21 cellular contexts compared by ENCODE assay signal in the genomic region with DNA sequence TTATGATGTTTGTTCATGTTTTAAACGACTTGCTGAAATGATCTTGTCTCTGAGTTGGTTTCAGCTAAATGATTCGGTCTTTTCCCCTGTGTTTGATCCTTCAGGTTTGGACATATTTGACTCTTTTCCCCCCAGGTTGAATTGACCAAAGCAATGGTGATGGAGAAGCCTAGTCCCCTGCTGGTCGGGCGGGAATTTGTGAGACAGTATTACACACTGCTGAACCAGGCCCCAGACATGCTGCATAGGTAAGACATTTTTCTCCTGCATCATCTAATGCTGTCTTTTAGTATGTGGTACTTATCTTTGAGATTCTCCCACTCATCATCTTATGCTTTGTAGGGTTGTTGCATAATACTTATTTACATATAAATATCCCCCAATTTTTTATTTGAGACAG. TPM values are rescaled to one million over a fixed set of nuclear protein-coding genes. Genes with fewer than 3 reads are reported as not detected.
DNase-seq lines count a peak whose midpoint lies in the region; ATAC-seq and TF ChIP-seq lines count a peak whose summit lies in the region.
"Had no signal": no experiment of that assay in that cellular context is flagged by ENCODE, and none has a peak within 500 bp of the region (broad histone marks: within the 10 kb centered on the region; RNA-seq: fewer than 3 reads in every experiment).

No MANE protein-coding gene starts in this region.

- peaks cover 24% of the 10 kb centered on the region for H3K4me1 Mint-ChIP-seq in activated CD4-positive, alpha-beta T cell treated with anti-CD3 and anti-CD28 coated beads, Interleukin-2, amount 10 ng/mL, durations not matched to agents 24 days and 14 days

- H3K9me2 ChIP-seq in PC-3 (replicated peaks; ENCODE audit: low read length), result no peaks in the 10 kb centered on the region

- H3K27me3 ChIP-seq in BE2C (no peaks in the 10 kb centered on the region), PC-3 (ENCODE audit: low read length) (no peaks in the 10 kb centered on the region), SJCRH30 (no peaks in the 10 kb centered on the region)
- H3K27me3 ChIP-seq: esophagus squamous epithelium, upper lobe of right lung had no signal

- H3K27ac ChIP-seq in PC-3 (ENCODE audit: low read length), result no peak overlapping the region
- no peak overlapping the region for H3K27ac ChIP-seq in SJCRH30
- H3K27ac ChIP-seq: coronary artery, esophagus squamous epithelium, prostate gland, upper lobe of right lung had no signal

- POLR2A ChIA-PET in PC-3 (lab: Charles Lee; ENCODE audit: unreplicated experiment), result no interaction called here

- H3K4me2 ChIP-seq in PC-3 (ENCODE audit: low read length), result no peak overlapping the region

- H3K36me3 Mint-ChIP-seq in activated CD4-positive, alpha-beta T cell treated with anti-CD3 and anti-CD28 coated beads, Interleukin-2, amount 10 ng/mL, durations not matched to agents 24 days and 14 days (ENCODE audit: low read depth), result peaks cover 36% of the 10 kb centered on the region

- TF ChIP-seq CTCF in BE2C (IDR thresholded peaks at IDR 0.05; ENCODE audit: low read depth, low read length) (peak; percentile 15; the same call in 1 of the 2 replicates), PC-3 (conservative IDR thresholded peaks at IDR 0.05; ENCODE audit: low read depth, low read length) (0 out of 2 replicates have a peak, but pooled peaks have one; percentile 15)

- CTCF ChIA-PET in PC-3 (lab: Charles Lee), result no interaction called here

- H3K36me3 ChIP-seq in BE2C (peaks cover 50% of the 10 kb centered on the region), PC-3 (ENCODE audit: low read depth, low read length) (peaks cover 48% of the 10 kb centered on the region), SJCRH30 (peaks cover 57% of the 10 kb centered on the region)
- H3K36me3 ChIP-seq: prostate gland had no signal

- H3K79me2 ChIP-seq in PC-3 (ENCODE audit: low read length), result peaks cover 99% of the 10 kb centered on the region

- BruUV-seq in PC-3 (replicated peaks; lab: Mats Ljungman, UMichigan), result no TSS peak

- intact Hi-C loops in activated CD4-positive, alpha-beta T cell treated with anti-CD3 and anti-CD28 coated beads, Interleukin-2, amount 10 ng/mL, durations not matched to agents 24 days and 14 days (cut with micrococcal nuclease), result no loop called here
- intact Hi-C loops in PC-3 (cut with micrococcal nuclease), result no loop called here

- H3K9me3 Mint-ChIP-seq in activated CD4-positive, alpha-beta T cell treated with anti-CD3 and anti-CD28 coated beads, Interleukin-2, amount 10 ng/mL, durations not matched to agents 24 days and 14 days, result no peaks in the 10 kb centered on the region
- H3K9me3 Mint-ChIP-seq: endodermal cell had no signal

- H3K4me1 ChIP-seq in BE2C, result peaks cover 3% of the 10 kb centered on the region; the same call in 1 of the 2 replicates
- H3K4me1 ChIP-seq in PC-3 (ENCODE audit: insufficient read depth, low read length), result peaks cover 10% of the 10 kb centered on the region; the same call in 1 of the 2 replicates
- peaks cover 36% of the 10 kb centered on the region for H3K4me1 ChIP-seq in SJCRH30
- H3K4me1 ChIP-seq: prostate gland had no signal

- no peak overlapping the region for H3K4me3 Mint-ChIP-seq in activated CD4-positive, alpha-beta T cell treated with anti-CD3 and anti-CD28 coated beads, Interleukin-2, amount 10 ng/mL, durations not matched to agents 24 days and 14 days
- H3K4me3 Mint-ChIP-seq: endodermal cell had no signal

- H3K27me3 Mint-ChIP-seq in activated CD4-positive, alpha-beta T cell treated with anti-CD3 and anti-CD28 coated beads, Interleukin-2, amount 10 ng/mL, durations not matched to agents 24 days and 14 days, result no peaks in the 10 kb centered on the region

- no peak overlapping the region for H3K4me3 ChIP-seq in BE2C (ENCODE audit: low read depth, low read length)
- no peak overlapping the region for H3K4me3 ChIP-seq in PC-3 (ENCODE audit: low read length)
- H3K4me3 ChIP-seq in SJCRH30, result no peak overlapping the region
- H3K4me3 ChIP-seq: coronary artery, esophagus squamous epithelium, GM12878, mucosa of descending colon, prostate gland, upper lobe of right lung had no signal

- H3K9ac ChIP-seq in PC-3 (ENCODE audit: low read length), result no peak overlapping the region

- no peak overlapping the region for H2AFZ ChIP-seq in PC-3 (ENCODE audit: low read length)

- peaks cover 89% of the 10 kb centered on the region for H4K20me1 ChIP-seq in PC-3 (ENCODE audit: low read length)

- peak overlapping the region; percentile 13 for H3K27ac Mint-ChIP-seq in activated CD4-positive, alpha-beta T cell treated with anti-CD3 and anti-CD28 coated beads, Interleukin-2, amount 10 ng/mL, durations not matched to agents 24 days and 14 days
- H3K27ac Mint-ChIP-seq: endodermal cell had no signal

- DNase-seq in activated CD4-positive, alpha-beta T cell treated with anti-CD3 and anti-CD28 coated beads, Interleukin-2, amount 10 ng/mL, durations not matched to agents 24 days and 14 days, result no peak
- no peak for DNase-seq in activated CD4-positive, alpha-beta T cell treated with anti-CD3 and anti-CD28 coated beads, Interleukin-2, amount 50 U/mL, for 4 hours
- DNase-seq in BE2C (no peak), PC-3 (no peak), left lobe of liver (ENCODE audit: low spot score) (no peak), SJCRH30 (no peak), NK-92 (lab: John Stamatoyannopoulos, UW; ENCODE audit: unreplicated experiment) (no peak)
- DNase-seq in stimulated activated CD4-positive, alpha-beta T cell treated with anti-CD3 and anti-CD28 coated beads, Interleukin-15, amount 100 ng/mL, for 24 hours, result no peak
- DNase-seq: activated CD4-positive, CD25-positive, alpha-beta regulatory T cell treated with anti-CD3 and anti-CD28 coated beads, Interleukin-2, amount 50 U/mL, for 72 hours; activated gamma-delta T cell; amygdala; DND-41; endodermal cell; esophagus squamous epithelium; mucosa of descending colon; MV-4-11; NCI-H526; upper lobe of right lung had no signal

- H3K9me3 ChIP-seq in BE2C (no peaks in the 10 kb centered on the region), PC-3 (ENCODE audit: low read length) (no peaks in the 10 kb centered on the region), SJCRH30 (replicated peaks) (no peaks in the 10 kb centered on the region)
- H3K9me3 ChIP-seq: esophagus squamous epithelium, mucosa of descending colon, prostate gland, upper lobe of right lung had no signal

- H3F3A ChIP-seq in PC-3 (ENCODE audit: low read length, unreplicated experiment), result peaks cover 4% of the 10 kb centered on the region

- peak; percentile 29; the same call in 1 of the 2 replicates for ATAC-seq in PC-3
- peak; percentile 19 for ATAC-seq in left lobe of liver
- ATAC-seq: GM12878, mucosa of descending colon, upper lobe of right lung had no signal

RNA-seq across cellular contexts. Expression of a gene that starts 14.7 kb away (rescaled TPM):
- 362 and 367 TPM in 2 replicates for total RNA-seq in activated CD4-positive, alpha-beta T cell treated with anti-CD3 and anti-CD28 coated beads, Interleukin-2, amount 10 ng/mL, durations not matched to agents 24 days and 14 days
- polyA plus RNA-seq in BE2C (2012; ENCODE audit: insufficient read depth, insufficient read length, low read depth), result 163 TPM
- 133 and 157 TPM in 2 replicates for total RNA-seq in PC-3 (2014; rRNA removed)
- 90.0 TPM for total RNA-seq in left lobe of liver
- total RNA-seq in SJCRH30 (2014; rRNA removed; shearing (Covaris generic)), result 265 and 269 TPM in 2 replicates

RNA-seq across cellular contexts. Expression of a gene that starts 28.0 kb away (rescaled TPM):
- total RNA-seq in activated CD4-positive, alpha-beta T cell treated with anti-CD3 and anti-CD28 coated beads, Interleukin-2, amount 10 ng/mL, durations not matched to agents 24 days and 14 days, result 75.6 and 78.4 TPM in 2 replicates
- polyA plus RNA-seq in BE2C (2012; ENCODE audit: insufficient read depth, insufficient read length, low read depth), result 57.7 TPM
- 81.4 and 122 TPM in 2 replicates for total RNA-seq in PC-3 (2014; rRNA removed)
- total RNA-seq in left lobe of liver, result 72.9 TPM
- 65.0 and 68.4 TPM in 2 replicates for total RNA-seq in SJCRH30 (2014; rRNA removed; shearing (Covaris generic))
